Comparison of ENCODE assay signal across 1 cellular context in the genomic region with DNA sequence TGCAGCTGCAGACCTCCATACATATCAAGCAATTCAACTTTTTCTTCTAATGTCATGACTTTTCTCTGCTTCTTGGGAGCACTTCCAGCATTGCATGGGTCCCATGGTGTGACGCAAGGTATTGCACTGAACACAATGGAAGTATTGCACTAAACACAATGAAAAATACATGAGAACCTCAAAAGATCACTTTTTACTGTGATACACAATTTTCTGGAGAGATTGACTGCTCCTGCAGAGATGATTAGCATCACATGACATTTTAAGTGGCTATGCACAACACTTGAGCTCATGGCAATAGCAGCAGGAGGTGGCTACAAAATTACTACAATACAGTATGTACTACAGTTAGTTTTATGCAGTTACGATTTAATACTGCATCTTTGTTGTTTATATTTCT.
TF ChIP-seq lines count a peak whose summit lies in the region.

No MANE protein-coding gene starts in this region.

TF ChIP-seq in HEK293T, 16 proteins besides CTCF, POLR2A, EP300 and RAD21:
- TF ChIP-seq LEF1 (IDR thresholded peaks at IDR 0.05; ENCODE audit: borderline replicate concordance), result no peak
- TF ChIP-seq, protein P1, sequence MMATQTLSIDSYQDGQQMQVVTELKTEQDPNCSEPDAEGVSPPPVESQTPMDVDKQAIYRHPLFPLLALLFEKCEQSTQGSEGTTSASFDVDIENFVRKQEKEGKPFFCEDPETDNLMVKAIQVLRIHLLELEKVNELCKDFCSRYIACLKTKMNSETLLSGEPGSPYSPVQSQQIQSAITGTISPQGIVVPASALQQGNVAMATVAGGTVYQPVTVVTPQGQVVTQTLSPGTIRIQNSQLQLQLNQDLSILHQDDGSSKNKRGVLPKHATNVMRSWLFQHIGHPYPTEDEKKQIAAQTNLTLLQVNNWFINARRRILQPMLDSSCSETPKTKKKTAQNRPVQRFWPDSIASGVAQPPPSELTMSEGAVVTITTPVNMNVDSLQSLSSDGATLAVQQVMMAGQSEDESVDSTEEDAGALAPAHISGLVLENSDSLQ (IDR thresholded peaks at IDR 0.05), result peak; percentile 95
- no peak for TF ChIP-seq FOXM1 (IDR thresholded peaks at IDR 0.05; ENCODE audit: borderline replicate concordance)
- peak; percentile 42; the same call in 1 of the 2 replicates for TF ChIP-seq CTBP1 (IDR thresholded peaks at IDR 0.05; ENCODE audit: borderline replicate concordance)
- TF ChIP-seq ARNT (IDR thresholded peaks at IDR 0.05), result no peak
TF ChIP-seq in HEK293T: peak in this region for 2.
